In the genomic region with DNA sequence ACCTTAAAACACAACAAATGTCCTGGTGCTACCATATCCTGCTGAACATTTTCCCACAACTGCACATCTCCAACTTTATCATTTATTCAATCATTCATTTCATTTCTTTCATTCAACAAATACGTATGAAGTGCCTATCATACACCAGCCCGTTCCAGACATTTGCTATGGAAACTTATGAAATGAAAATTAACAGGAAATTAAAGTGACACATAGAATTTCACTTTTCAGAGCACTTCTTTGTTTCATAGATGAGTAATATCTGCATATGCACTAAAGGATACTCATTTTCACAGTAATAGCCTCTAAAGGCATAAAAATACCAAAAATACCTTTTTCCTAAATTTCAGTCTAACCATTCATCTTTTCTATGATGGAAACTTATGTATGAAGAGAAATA, we compare ENCODE assay signal across 1 cellular context.
TF ChIP-seq lines count a peak whose summit lies in the region.

No MANE protein-coding gene starts in this region.

TF ChIP-seq in GM23338, 12 proteins besides CTCF, POLR2A, EP300 and RAD21:
- TF ChIP-seq POLR2AphosphoS5 (IDR thresholded peaks at IDR 0.05; ENCODE audit: low read depth) (no peak), ZNF331 (CRISPR knock-in tag; IDR thresholded peaks at IDR 0.05; ENCODE audit: low read depth) (no peak)
